In the genomic region with DNA sequence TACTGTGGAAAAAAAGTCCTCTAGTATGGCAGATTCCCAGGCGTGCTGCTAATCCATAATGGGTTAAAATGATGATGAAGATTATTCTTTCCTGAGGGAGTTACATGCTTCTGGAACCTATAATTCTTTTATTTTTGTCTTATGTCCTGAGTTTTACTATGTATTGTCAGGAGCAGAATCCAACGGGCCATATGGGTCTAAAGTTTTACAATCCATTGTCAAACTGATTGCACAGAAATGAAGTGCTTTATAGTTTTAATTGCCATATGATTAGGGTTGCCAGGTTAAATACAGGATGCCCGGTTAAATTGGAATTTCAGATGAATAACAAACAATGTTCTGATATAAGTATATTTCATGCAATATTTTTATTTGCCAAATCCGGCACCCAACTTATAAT, we compare ENCODE assay signal across 28 cellular contexts.
"Had no signal": no experiment of that assay in that cellular context is flagged by ENCODE, and none has a peak within 500 bp of the region (broad histone marks: within the 10 kb centered on the region; RNA-seq: fewer than 3 reads in every experiment).

No MANE protein-coding gene starts in this region.

- H3K9me3 Mint-ChIP-seq: stimulated activated effector memory CD8-positive, alpha-beta T cell treated with anti-CD3 and anti-CD28 coated beads, Interleukin-12 subunit alpha, Interleukin-12 subunit beta, amount 100 ng/mL, for 72 hours; stimulated activated memory B cell treated with anti-CD40 and anti-IgM and Interleukin-4, amounts not matched to agents 10 μg/mL and 1 μg/mL and 100 μg/mL, for 72 hours; stimulated activated naive B cell treated with anti-CD40 and anti-IgM and Interleukin-4, amounts not matched to agents 10 μg/mL and 1 μg/mL and 100 μg/mL, for 72 hours; stimulated activated naive CD8-positive, alpha-beta T cell treated with anti-CD3 and anti-CD28 coated beads, Interleukin-15, amount 100 ng/mL, for 72 hours; stimulated activated naive CD8-positive, alpha-beta T cell treated with anti-CD3 and anti-CD28 coated beads, Interleukin-15, Interleukin-2, amounts not matched to agents 100 ng/mL and 50 ng/mL, for 24 hours; type B pancreatic cell had no signal

- H3K27ac Mint-ChIP-seq: stimulated activated effector memory CD8-positive, alpha-beta T cell treated with anti-CD3 and anti-CD28 coated beads, Interleukin-12 subunit alpha, Interleukin-12 subunit beta, amount 100 ng/mL, for 72 hours; stimulated activated memory B cell treated with anti-CD40 and anti-IgM and Interleukin-4, amounts not matched to agents 10 μg/mL and 1 μg/mL and 100 μg/mL, for 72 hours; stimulated activated naive B cell treated with anti-CD40 and anti-IgM and Interleukin-4, amounts not matched to agents 10 μg/mL and 1 μg/mL and 100 μg/mL, for 72 hours; stimulated activated naive CD8-positive, alpha-beta T cell treated with anti-CD3 and anti-CD28 coated beads, Interleukin-15, amount 100 ng/mL, for 72 hours; type B pancreatic cell had no signal

- H3K36me3 ChIP-seq: stomach, suprapubic skin, thoracic aorta, thyroid gland, tibial artery, tibial nerve, transverse colon, upper lobe of right lung, uterus, vagina had no signal

- H3K4me1 ChIP-seq: stomach, tibial artery, tibial nerve, uterus, vagina had no signal

- H3K27me3 Mint-ChIP-seq: type B pancreatic cell had no signal

- H3K4me3 Mint-ChIP-seq: stimulated activated effector memory CD8-positive, alpha-beta T cell treated with anti-CD3 and anti-CD28 coated beads, Interleukin-12 subunit alpha, Interleukin-12 subunit beta, amount 100 ng/mL, for 72 hours; stimulated activated memory B cell treated with anti-CD40 and anti-IgM and Interleukin-4, amounts not matched to agents 10 μg/mL and 1 μg/mL and 100 μg/mL, for 72 hours; stimulated activated naive B cell treated with anti-CD40 and anti-IgM and Interleukin-4, amounts not matched to agents 10 μg/mL and 1 μg/mL and 100 μg/mL, for 72 hours; stimulated activated naive CD8-positive, alpha-beta T cell treated with anti-CD3 and anti-CD28 coated beads, Interleukin-15, amount 100 ng/mL, for 72 hours; stimulated activated naive CD8-positive, alpha-beta T cell treated with anti-CD3 and anti-CD28 coated beads, Interleukin-15, Interleukin-2, amounts not matched to agents 100 ng/mL and 50 ng/mL, for 24 hours; type B pancreatic cell had no signal

- ATAC-seq: stimulated activated effector memory CD8-positive, alpha-beta T cell treated with anti-CD3 and anti-CD28 coated beads, Interleukin-12 subunit alpha, Interleukin-12 subunit beta, amount 100 ng/mL, for 72 hours; stimulated activated memory B cell treated with anti-CD40 and anti-IgM and Interleukin-4, amounts not matched to agents 10 μg/mL and 1 μg/mL and 100 μg/mL, for 72 hours; stimulated activated naive B cell treated with anti-CD40 and anti-IgM and Interleukin-4, amounts not matched to agents 10 μg/mL and 1 μg/mL and 100 μg/mL, for 72 hours; stimulated activated naive CD8-positive, alpha-beta T cell treated with anti-CD3 and anti-CD28 coated beads, Interleukin-15, amount 100 ng/mL, for 72 hours; stimulated activated naive CD8-positive, alpha-beta T cell treated with anti-CD3 and anti-CD28 coated beads, Interleukin-15, Interleukin-2, amounts not matched to agents 100 U/mL and 50 U/mL, for 24 hours; upper lobe of right lung had no signal

- H3K4me3 ChIP-seq: stomach, suprapubic skin, testis, thoracic aorta, thyroid gland, tibial artery, tibial nerve, transverse colon, upper lobe of left lung, upper lobe of right lung, uterus, vagina had no signal

- H3K4me1 Mint-ChIP-seq: stimulated activated effector memory CD8-positive, alpha-beta T cell treated with anti-CD3 and anti-CD28 coated beads, Interleukin-12 subunit alpha, Interleukin-12 subunit beta, amount 100 ng/mL, for 72 hours; stimulated activated memory B cell treated with anti-CD40 and anti-IgM and Interleukin-4, amounts not matched to agents 10 μg/mL and 1 μg/mL and 100 μg/mL, for 72 hours had no signal

- DNase-seq: stimulated activated CD4-positive, alpha-beta T cell treated with anti-CD3 and anti-CD28 coated beads, Interleukin-2, amount 100 ng/mL, for 48 hours; stimulated activated CD4-positive, alpha-beta T cell treated with anti-CD3 and anti-CD28 coated beads, Interleukin-4, amount 100 ng/mL, for 1 hour; stimulated activated CD4-positive, alpha-beta T cell treated with anti-CD3 and anti-CD28 coated beads, Interleukin-4, amount 100 ng/mL, for 24 hours; stimulated activated CD4-positive, alpha-beta T cell treated with anti-CD3 and anti-CD28 coated beads, Interleukin-4, amount 100 ng/mL, for 4 hours; stimulated activated CD8-positive, alpha-beta memory T cell treated with anti-CD3 and anti-CD28 coated beads, Interleukin-4, amount 100 ng/mL, for 48 hours; stimulated activated naive B cell treated with anti-CD40 and anti-IgM and Interleukin-4, amounts not matched to agents 10 μg/mL and 1 μg/mL and 100 μg/mL, for 72 hours; stimulated activated naive CD4-positive, alpha-beta T cell; stimulated activated naive CD4-positive, alpha-beta T cell treated with Interleukin-2 at 50 U/mL for 16 hours; stimulated activated naive CD8-positive, alpha-beta T cell treated with anti-CD3 and anti-CD28 coated beads, Interleukin-15, amount 100 ng/mL, for 72 hours; stimulated activated naive CD8-positive, alpha-beta T cell treated with anti-CD3 and anti-CD28 coated beads, Interleukin-15, Interleukin-2, amounts not matched to agents 100 U/mL and 50 U/mL, for 24 hours; stomach; substantia nigra; testis; thyroid gland; tibial artery; transverse colon; trophoblast cell; upper lobe of left lung; upper lobe of right lung; uterus had no signal

- H3K27ac ChIP-seq: stomach, suprapubic skin, testis, thoracic aorta, thyroid gland, tibial artery, tibial nerve, transverse colon, upper lobe of left lung, upper lobe of right lung, uterus, vagina had no signal

- H3K27me3 ChIP-seq: suprapubic skin, testis, thyroid gland, tibial artery, tibial nerve, upper lobe of left lung, upper lobe of right lung, uterus, vagina had no signal

- H3K36me3 Mint-ChIP-seq: stimulated activated effector memory CD8-positive, alpha-beta T cell treated with anti-CD3 and anti-CD28 coated beads, Interleukin-12 subunit alpha, Interleukin-12 subunit beta, amount 100 ng/mL, for 72 hours; stimulated activated memory B cell treated with anti-CD40 and anti-IgM and Interleukin-4, amounts not matched to agents 10 μg/mL and 1 μg/mL and 100 μg/mL, for 72 hours; stimulated activated naive B cell treated with anti-CD40 and anti-IgM and Interleukin-4, amounts not matched to agents 10 μg/mL and 1 μg/mL and 100 μg/mL, for 72 hours; type B pancreatic cell had no signal

- H3K9me3 ChIP-seq: stomach, suprapubic skin, testis, thoracic aorta, thyroid gland, tibial artery, tibial nerve, transverse colon, upper lobe of left lung, upper lobe of right lung, uterus, vagina had no signal
